ENCODE assay signal across 13 cellular contexts in the genomic region with DNA sequence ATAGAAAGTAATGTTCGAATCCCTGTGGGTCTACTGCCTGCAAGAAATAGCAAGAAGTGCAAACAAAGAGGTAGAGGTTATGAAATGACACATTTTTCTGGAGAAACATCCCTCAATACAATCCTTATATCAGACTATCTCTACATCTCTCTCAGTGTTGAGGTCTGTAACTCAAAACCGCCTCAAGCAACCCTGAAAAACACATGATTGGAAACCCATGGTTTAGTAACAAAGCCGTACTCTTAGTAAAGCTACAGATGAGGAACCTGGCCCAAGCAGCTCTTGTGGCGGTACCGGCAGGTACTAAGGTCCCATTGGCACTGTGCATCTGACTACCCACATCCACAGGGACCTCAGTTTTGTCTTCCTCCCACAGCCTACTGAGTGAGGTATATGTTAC. TPM values are rescaled to one million over a fixed set of nuclear protein-coding genes. Genes with fewer than 3 reads are reported as not detected.
DNase-seq lines count a peak whose midpoint lies in the region; ATAC-seq and TF ChIP-seq lines count a peak whose summit lies in the region.
"Had no signal": no experiment of that assay in that cellular context is flagged by ENCODE, and none has a peak within 500 bp of the region (broad histone marks: within the 10 kb centered on the region; RNA-seq: fewer than 3 reads in every experiment).

No MANE protein-coding gene starts in this region.

- intact Hi-C loops in CD4-positive, alpha-beta T cell (cut with DNase I, micrococcal nuclease) = loop anchor here in 1 of 2 experiments (5.0 kb wide), 1 partner anchor 117 kb away; no protein-coding TSS in a partner anchor
- intact Hi-C loops in PC-3 (cut with micrococcal nuclease) = no loop called here

- H3K4me3 ChIP-seq in PC-3 (ENCODE audit: low read length) = no peak overlapping the region

- no peak for DNase-seq in CD4-positive, alpha-beta T cell
- no peak for DNase-seq in T-cell
- no peak for DNase-seq in immature natural killer cell
- no peak for DNase-seq in NCI-H2171 (lab: John Stamatoyannopoulos, UW)
- no peak for DNase-seq in PC-3
- no peak for DNase-seq in activated gamma-delta T cell (lab: John Stamatoyannopoulos, UW)
- DNase-seq: amniotic stem cell, NCI-H1436 treated with DMSO at 0.1 percent for 48 hours, NCI-H526, Right ventricle myocardium superior had no signal

- H3K27ac ChIP-seq in CD4-positive, alpha-beta T cell (ENCODE audit: low read depth, low read length) = peak overlapping the region; percentile 48
- no peak overlapping the region for H3K27ac ChIP-seq in PC-3 (ENCODE audit: low read length)
- H3K27ac ChIP-seq: C4-2B had no signal

- no peaks in the 10 kb centered on the region for H3K27me3 Mint-ChIP-seq in CD4-positive, alpha-beta T cell
- H3K27me3 Mint-ChIP-seq in T-cell (no peaks in the 10 kb centered on the region), immature natural killer cell (ENCODE audit: low read depth in 3 of 3) (peaks cover 0 to 5% (median 1%) of the 10 kb centered on the region in 3 donors)

- no peak overlapping the region for H3K4me2 ChIP-seq in PC-3 (ENCODE audit: low read length)

- peak; percentile 18 for ATAC-seq in CD4-positive, alpha-beta T cell (ENCODE audit: poor library complexity)
- ATAC-seq in GM18907 (IDR thresholded peaks at IDR 0.05; ENCODE audit: unreplicated experiment) (peak; percentile 4), T-cell (replicated peaks in 1 of 4) (peak in 3 of 4 experiments; percentile 10 to 26 (median 12)), GM18520 (IDR thresholded peaks at IDR 0.05; ENCODE audit: unreplicated experiment) (no peak), PC-3 (no peak)

- no TSS peak for BruUV-seq in PC-3 (replicated peaks; lab: Mats Ljungman, UMichigan)

- POLR2A ChIA-PET in CD4-positive, alpha-beta T cell (lab: Charles Lee) = interaction anchor here (1.3 to 2.6 kb wide), 5 partner anchors 10 to 117 kb away, joined by 4 to 9 read pairs (median 5); partner anchors contain the start of gene IRF2
- POLR2A ChIA-PET in T-cell (lab: Charles Lee) = interaction anchor here in 1 of 2 donors (0.5 to 0.6 kb wide), 2 partner anchors 10 to 83 kb away, joined by 3 to 7 read pairs; no protein-coding TSS in a partner anchor
- POLR2A ChIA-PET in PC-3 (lab: Charles Lee; ENCODE audit: unreplicated experiment) = no interaction called here

- H3K4me1 ChIP-seq in PC-3 (ENCODE audit: insufficient read depth, low read length) = peaks cover 21% of the 10 kb centered on the region

- no peaks in the 10 kb centered on the region for H3K9me3 ChIP-seq in CD4-positive, alpha-beta T cell (ENCODE audit: control insufficient read depth, low read length)
- H3K9me3 ChIP-seq in PC-3 (ENCODE audit: low read length) = no peaks in the 10 kb centered on the region

- TF ChIP-seq CTCF in CD4-positive, alpha-beta T cell (IDR thresholded peaks at IDR 0.05) = no peak
- TF ChIP-seq CTCF in PC-3 (conservative IDR thresholded peaks at IDR 0.05; ENCODE audit: low read depth, low read length) = no peak

- no peaks in the 10 kb centered on the region for H3K9me3 Mint-ChIP-seq in CD4-positive, alpha-beta T cell
- H3K9me3 Mint-ChIP-seq in T-cell (peaks cover 3 to 4% (median 4%) of the 10 kb centered on the region in 3 donors), immature natural killer cell (no peaks in the 10 kb centered on the region)

- H3K36me3 Mint-ChIP-seq in CD4-positive, alpha-beta T cell (ENCODE audit: low read depth) = peaks cover 85% of the 10 kb centered on the region
- peaks cover 53% of the 10 kb centered on the region for H3K36me3 Mint-ChIP-seq in T-cell
- peaks cover 14 to 43% (median 20%) of the 10 kb centered on the region in 3 donors for H3K36me3 Mint-ChIP-seq in immature natural killer cell

- no peaks in the 10 kb centered on the region; the same call in 1 of the 2 replicates for H3K36me3 ChIP-seq in PC-3 (ENCODE audit: low read depth, low read length)

- no peaks in the 10 kb centered on the region; the same call in 1 of the 2 replicates for H3K79me2 ChIP-seq in PC-3 (ENCODE audit: low read length)

- peak overlapping the region; percentile 79 for H3K4me3 Mint-ChIP-seq in CD4-positive, alpha-beta T cell
- H3K4me3 Mint-ChIP-seq in T-cell (peak overlapping the region; percentile 42 to 55 (median 44)), immature natural killer cell (peak overlapping the region in 2 of 5 donors; percentile 17 to 71)

- H3F3A ChIP-seq in PC-3 (ENCODE audit: low read length, unreplicated experiment) = peaks cover 5% of the 10 kb centered on the region

- peak overlapping the region; percentile 92 for H3K27ac Mint-ChIP-seq in CD4-positive, alpha-beta T cell
- H3K27ac Mint-ChIP-seq in T-cell (peak overlapping the region; percentile 94 to 95), immature natural killer cell (peak overlapping the region; percentile 43 to 88 (median 76))

- no peak overlapping the region for H2AFZ ChIP-seq in PC-3 (ENCODE audit: low read length)

- H3K9ac ChIP-seq in PC-3 (ENCODE audit: low read length) = no peak overlapping the region

- H4K20me1 ChIP-seq in PC-3 (ENCODE audit: low read length) = no peaks in the 10 kb centered on the region

- H3K4me1 Mint-ChIP-seq in CD4-positive, alpha-beta T cell (ENCODE audit: low read depth) = peaks cover 76% of the 10 kb centered on the region
- peaks cover 62 to 89% (median 84%) of the 10 kb centered on the region in 3 donors for H3K4me1 Mint-ChIP-seq in T-cell
- peaks cover 63 to 90% of the 10 kb centered on the region in 2 donors for H3K4me1 Mint-ChIP-seq in immature natural killer cell

- H3K27me3 ChIP-seq in CD4-positive, alpha-beta T cell (ENCODE audit: control insufficient read depth, insufficient read depth, low read length) = no peaks in the 10 kb centered on the region
- no peaks in the 10 kb centered on the region for H3K27me3 ChIP-seq in PC-3 (ENCODE audit: low read length)

- H3K9me2 ChIP-seq in PC-3 (replicated peaks; ENCODE audit: low read length) = no peaks in the 10 kb centered on the region

- CTCF ChIA-PET in CD4-positive, alpha-beta T cell (lab: Charles Lee) = interaction anchor here (1.4 to 1.6 kb wide), 3 partner anchors 16 to 156 kb away, joined by 4 to 6 read pairs (median 6); no protein-coding TSS in a partner anchor
- CTCF ChIA-PET in T-cell (lab: Charles Lee) = interaction anchor here (0.5 to 1.2 kb wide), 4 partner anchors 16 to 152 kb away, joined by 3 to 5 read pairs (median 4); no protein-coding TSS in a partner anchor
- CTCF ChIA-PET in PC-3 (lab: Charles Lee) = no interaction called here

RNA-seq across cellular contexts. Expression of gene IRF2, which starts 53.9 kb away (rescaled TPM):
- total RNA-seq in CD4-positive, alpha-beta T cell = 10 to 100 TPM; 11.4 to 14.9 TPM
- 10 to 100 TPM; 45.5 to 73.4 (median 59.1) TPM for total RNA-seq in T-cell
- polyA plus RNA-seq in immature natural killer cell = 100 to 1,000 TPM in 1 of 3 donors, 10 to 100 TPM in 2; 68.5 to 103 (median 76.9) TPM
- 7.7 TPM in 2 replicates for total RNA-seq in PC-3 (2014; rRNA removed)

Comparison
In these comparisons a context has a peak if more than half of its experiments do, and no peak if none do; other contexts are left out.
1. ATAC-seq: peak in CD4-positive, alpha-beta T cell (single experiment), GM18907 (single experiment) and T-cell (3 of 4); none in GM18520 (single experiment) and PC-3 (single experiment).
2. Peak in every context shown above with its lines, with median percentiles within 50 percentile points of each other: H3K27ac Mint-ChIP-seq.